Comparison of ENCODE assay signal across 8 cellular contexts in the genomic region with DNA sequence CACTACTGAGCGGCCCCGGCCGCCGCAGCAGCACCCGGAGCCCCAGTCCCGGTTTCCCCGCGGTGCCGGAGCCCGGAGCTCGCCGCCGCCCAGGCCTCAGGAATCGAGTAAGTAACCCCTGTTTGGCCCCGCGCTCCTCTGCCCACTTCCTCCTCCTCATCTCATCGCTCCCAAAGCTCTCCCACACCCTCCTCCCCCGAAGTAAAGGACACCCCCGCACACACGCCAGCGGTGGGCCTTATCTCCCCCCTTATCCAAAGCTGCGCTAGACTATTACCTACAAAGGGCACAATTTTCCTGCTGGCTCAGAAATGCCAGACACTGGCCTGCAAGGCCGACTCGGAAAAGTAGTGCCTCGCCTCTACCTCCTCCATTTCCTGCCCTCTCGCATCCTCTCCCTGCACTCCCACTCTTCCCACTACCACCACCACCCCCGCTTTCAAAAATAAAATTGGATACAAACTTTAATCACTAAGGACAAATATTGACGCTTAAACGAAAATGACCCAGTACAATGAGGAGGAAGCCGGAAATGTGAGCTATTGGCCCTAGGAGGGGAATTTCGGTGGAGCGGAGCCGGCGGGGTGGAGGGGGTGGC. TPM values are rescaled to one million over a fixed set of nuclear protein-coding genes. Genes with fewer than 3 reads are reported as not detected.
DNase-seq lines count a peak whose midpoint lies in the region; ATAC-seq lines count a peak whose summit lies in the region.

No MANE protein-coding gene starts in this region.

- H3K4me3 Mint-ChIP-seq in CD4-positive, alpha-beta memory T cell = peak overlapping the region in 7 of 8 donors; percentile 3 to 76 (median 72)

- no peak overlapping the region for H3K4me3 ChIP-seq in CD4-positive, alpha-beta memory T cell (ENCODE audit: low read length in 2 of 2)
- H3K4me3 ChIP-seq in adipocyte (ENCODE audit: low read length) (peak overlapping the region; percentile 68), muscle layer of duodenum (ENCODE audit: low read depth in 1 of 2, low read length in 2 of 2) (peak overlapping the region; percentile 44 to 56)

- H3K9ac ChIP-seq in adipocyte (ENCODE audit: low read length) = no peak overlapping the region

- no peaks in the 10 kb centered on the region for H3K9me3 ChIP-seq in CD4-positive, alpha-beta memory T cell (ENCODE audit: control insufficient read depth in 1 of 2, low read length in 2 of 2)
- H3K9me3 ChIP-seq in adipocyte (ENCODE audit: control insufficient read depth, low read length) = peaks cover 12% of the 10 kb centered on the region
- H3K9me3 ChIP-seq in muscle layer of duodenum (ENCODE audit: control insufficient read depth in 1 of 2, low read length in 2 of 2) = peaks cover 4 to 8% of the 10 kb centered on the region in 2 donors

- H3K9me3 Mint-ChIP-seq in CD4-positive, alpha-beta memory T cell = peaks cover 0 to 36% (median 21%) of the 10 kb centered on the region in 8 donors

- DNase-seq in CD4-positive, alpha-beta memory T cell = no peak
- DNase-seq in adipocyte (ENCODE audit: low read depth) (no peak), T1000 (lab: John Stamatoyannopoulos, UW) (no peak)

- no peak overlapping the region for H3K27ac ChIP-seq in CD4-positive, alpha-beta memory T cell (ENCODE audit: low read depth, low read length)
- no peak overlapping the region for H3K27ac ChIP-seq in muscle layer of duodenum (ENCODE audit: low read length)

- H3K4me1 ChIP-seq in CD4-positive, alpha-beta memory T cell (ENCODE audit: insufficient read depth, low read length) = no peaks in the 10 kb centered on the region
- H3K4me1 ChIP-seq in adipocyte (ENCODE audit: control insufficient read depth, insufficient read depth, low read length) = no peaks in the 10 kb centered on the region
- peaks cover 0 to 20% of the 10 kb centered on the region in 2 donors for H3K4me1 ChIP-seq in muscle layer of duodenum (ENCODE audit: control insufficient read depth in 1 of 2, insufficient read depth in 2 of 2, low read length in 2 of 2)

- POLR2A ChIA-PET in CD4-positive, alpha-beta memory T cell (lab: Charles Lee; ENCODE audit: partially characterized antibody) = no interaction called here

- intact Hi-C loops in CD4-positive, alpha-beta memory T cell (cut with micrococcal nuclease) = no loop called here

- H3K27ac Mint-ChIP-seq in CD4-positive, alpha-beta memory T cell = no peak overlapping the region

- peaks cover 2 to 16% (median 5%) of the 10 kb centered on the region in 4 donors for H3K4me1 Mint-ChIP-seq in CD4-positive, alpha-beta memory T cell

- peaks cover 44 to 58% of the 10 kb centered on the region in 2 donors for H3K27me3 Mint-ChIP-seq in CD4-positive, alpha-beta memory T cell

- peaks cover 4% of the 10 kb centered on the region for H3K27me3 ChIP-seq in CD4-positive, alpha-beta memory T cell (ENCODE audit: insufficient read depth, low read length)
- H3K27me3 ChIP-seq in adipocyte (replicated peaks; ENCODE audit: control insufficient read depth, insufficient read depth, low read length) (peaks cover 80% of the 10 kb centered on the region), muscle layer of duodenum (ENCODE audit: low read depth, low read length) (peaks cover 58% of the 10 kb centered on the region)

- no peaks in the 10 kb centered on the region for H3K36me3 ChIP-seq in CD4-positive, alpha-beta memory T cell (ENCODE audit: insufficient read depth, low read length)
- H3K36me3 ChIP-seq in adipocyte (ENCODE audit: control insufficient read depth, insufficient read depth, low read length, severe bottlenecking) = no peaks in the 10 kb centered on the region
- H3K36me3 ChIP-seq in muscle layer of duodenum (ENCODE audit: control insufficient read depth in 1 of 2, insufficient read depth in 2 of 2, low read length in 2 of 2) = no peaks in the 10 kb centered on the region

- CTCF ChIA-PET in CD4-positive, alpha-beta memory T cell (lab: Charles Lee; ENCODE audit: partially characterized antibody) = no interaction called here

- ATAC-seq in HG02885 (IDR thresholded peaks at IDR 0.05; ENCODE audit: poor library complexity, unreplicated experiment) (peak; percentile 29), GM18867 (IDR thresholded peaks at IDR 0.05; ENCODE audit: unreplicated experiment) (no peak), GM18870 (IDR thresholded peaks at IDR 0.05; ENCODE audit: unreplicated experiment) (no peak), GM21381 (IDR thresholded peaks at IDR 0.05; ENCODE audit: unreplicated experiment) (no peak)

- peaks cover 0 to 2% of the 10 kb centered on the region in 2 donors for H3K36me3 Mint-ChIP-seq in CD4-positive, alpha-beta memory T cell

RNA-seq across cellular contexts. Expression of gene FOXG1, which starts 0.6 kb away (rescaled TPM):
- total RNA-seq in CD4-positive, alpha-beta memory T cell = not detected
- polyA plus RNA-seq in CD4-positive, alpha-beta memory T cell = not detected

Comparison
In these comparisons a context has a peak if more than half of its experiments do, and no peak if none do; other contexts are left out.
1. H3K4me3 ChIP-seq: peak in adipocyte (single experiment) and muscle layer of duodenum (2 of 2); none in CD4-positive, alpha-beta memory T cell (0 of 2).